ENCODE assay signal across 10 cellular contexts in the genomic region with DNA sequence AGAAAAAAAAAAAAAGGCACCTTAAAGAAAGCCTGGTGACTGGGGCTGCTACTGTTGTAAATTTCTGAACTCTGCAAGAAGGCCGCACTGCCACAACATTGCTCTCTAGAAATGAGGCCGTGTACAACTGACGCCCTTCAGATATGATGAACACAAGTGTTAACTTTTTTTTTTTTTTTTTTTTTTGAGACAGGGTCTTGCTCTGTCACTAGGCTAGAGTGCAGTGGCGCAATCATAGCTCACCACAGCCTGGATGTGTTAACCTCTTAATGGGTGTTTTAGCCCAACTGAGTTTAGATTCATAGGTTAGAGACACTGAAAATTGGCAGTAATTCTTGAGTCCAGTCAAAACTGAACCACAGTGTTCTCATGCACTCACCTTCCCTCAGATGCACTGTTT. TPM values are rescaled to one million over a fixed set of nuclear protein-coding genes. Genes with fewer than 3 reads are reported as not detected.
DNase-seq lines count a peak whose midpoint lies in the region; ATAC-seq and TF ChIP-seq lines count a peak whose summit lies in the region.
"Not testable (repeated sequence)": the region's sequence is repeated elsewhere in the genome, so short reads cannot be mapped to it uniquely, and the experiment has no call there.
"Had no signal": no experiment of that assay in that cellular context is flagged by ENCODE, and none has a peak within 500 bp of the region (broad histone marks: within the 10 kb centered on the region; RNA-seq: fewer than 3 reads in every experiment).

No MANE protein-coding gene starts in this region.

- H3K79me2 ChIP-seq in Karpas-422 (ENCODE audit: low read length): not testable (repeated sequence)

- H4K20me1 ChIP-seq in Karpas-422 (ENCODE audit: insufficient read depth, low read depth, low read length): not testable (repeated sequence)

- peak; percentile 18 to 24 for ATAC-seq in activated T-cell treated with anti-CD3 and anti-CD28 coated beads, Interleukin-2, amount 50 U/mL, for 72 hours (replicated peaks in 1 of 2)
- peak; percentile 52 to 59 (median 53) for ATAC-seq in natural killer cell

- CTCF ChIA-PET in activated CD4-positive, alpha-beta memory T cell treated with anti-CD3 and anti-CD28 coated beads for 36 hours (lab: Charles Lee): not testable (repeated sequence)

- H3K36me3 ChIP-seq in Karpas-422 (ENCODE audit: insufficient read depth, low read length): not testable (repeated sequence)

- not testable (repeated sequence) for H2AFZ ChIP-seq in Karpas-422 (ENCODE audit: low read length)

- not testable (repeated sequence) for H3K27me3 Mint-ChIP-seq in activated CD4-positive, alpha-beta memory T cell treated with anti-CD3 and anti-CD28 coated beads for 36 hours; activated T-cell treated with anti-CD3 and anti-CD28 coated beads, Interleukin-2, amount 50 U/mL, for 72 hours (ENCODE audit: low read depth); natural killer cell (ENCODE audit: low read depth in 2 of 2); stimulated activated naive CD8-positive, alpha-beta T cell treated with anti-CD3 and anti-CD28 coated beads, Interleukin-15, Interleukin-2, amounts not matched to agents 100 ng/mL and 50 ng/mL, for 24 hours

- not testable (repeated sequence) for H3K4me2 ChIP-seq in Karpas-422 (ENCODE audit: low read depth, low read length, poor library complexity, severe bottlenecking)

- not testable (repeated sequence) for H3K4me1 Mint-ChIP-seq in activated CD4-positive, alpha-beta memory T cell treated with anti-CD3 and anti-CD28 coated beads for 36 hours (ENCODE audit: low read depth)
- peaks cover 23% of the 10 kb centered on the region for H3K4me1 Mint-ChIP-seq in activated T-cell treated with anti-CD3 and anti-CD28 coated beads, Interleukin-2, amount 50 U/mL, for 72 hours (ENCODE audit: low read depth)
- H3K4me1 Mint-ChIP-seq in natural killer cell: peaks cover 18 to 24% of the 10 kb centered on the region in 2 donors
- H3K4me1 Mint-ChIP-seq in stimulated activated naive CD8-positive, alpha-beta T cell treated with anti-CD3 and anti-CD28 coated beads, Interleukin-15, Interleukin-2, amounts not matched to agents 100 ng/mL and 50 ng/mL, for 24 hours (ENCODE audit: low read depth): peaks cover 16% of the 10 kb centered on the region

- not testable (repeated sequence) for H3K27ac ChIP-seq in Karpas-422 (ENCODE audit: low read length)

- not testable (repeated sequence) for H3K36me3 Mint-ChIP-seq in activated CD4-positive, alpha-beta memory T cell treated with anti-CD3 and anti-CD28 coated beads for 36 hours; activated T-cell treated with anti-CD3 and anti-CD28 coated beads, Interleukin-2, amount 50 U/mL, for 72 hours (ENCODE audit: insufficient read depth in 2 of 2); natural killer cell; stimulated activated naive CD8-positive, alpha-beta T cell treated with anti-CD3 and anti-CD28 coated beads, Interleukin-15, Interleukin-2, amounts not matched to agents 100 ng/mL and 50 ng/mL, for 24 hours (ENCODE audit: low read depth)

- POLR2A ChIA-PET in activated CD4-positive, alpha-beta memory T cell treated with anti-CD3 and anti-CD28 coated beads for 36 hours (lab: Charles Lee): not testable (repeated sequence)

- H3K4me1 ChIP-seq in Karpas-422 (ENCODE audit: low read length): not testable (repeated sequence)

- H3K27ac Mint-ChIP-seq in activated CD4-positive, alpha-beta memory T cell treated with anti-CD3 and anti-CD28 coated beads for 36 hours; activated T-cell treated with anti-CD3 and anti-CD28 coated beads, Interleukin-2, amount 50 U/mL, for 72 hours: not testable (repeated sequence)
- peak overlapping the region; percentile 82 for H3K27ac Mint-ChIP-seq in natural killer cell
- H3K27ac Mint-ChIP-seq in stimulated activated naive CD8-positive, alpha-beta T cell treated with anti-CD3 and anti-CD28 coated beads, Interleukin-15, Interleukin-2, amounts not matched to agents 100 ng/mL and 50 ng/mL, for 24 hours: peak overlapping the region; percentile 12

- H3K27me3 ChIP-seq in Karpas-422 (ENCODE audit: low read length): not testable (repeated sequence)

- not testable (repeated sequence) for H3K4me3 ChIP-seq in Karpas-422 (ENCODE audit: low read length); NB4 (ENCODE audit: low read depth, low read length)

- not testable (repeated sequence) for H3K4me3 Mint-ChIP-seq in activated CD4-positive, alpha-beta memory T cell treated with anti-CD3 and anti-CD28 coated beads for 36 hours; activated T-cell treated with anti-CD3 and anti-CD28 coated beads, Interleukin-2, amount 50 U/mL, for 72 hours; stimulated activated naive CD8-positive, alpha-beta T cell treated with anti-CD3 and anti-CD28 coated beads, Interleukin-15, Interleukin-2, amounts not matched to agents 100 ng/mL and 50 ng/mL, for 24 hours
- peak overlapping the region; percentile 65 for H3K4me3 Mint-ChIP-seq in natural killer cell

- intact Hi-C loops in activated CD4-positive, alpha-beta memory T cell treated with anti-CD3 and anti-CD28 coated beads for 36 hours (cut with micrococcal nuclease); natural killer cell (cut with micrococcal nuclease): not testable (repeated sequence)

- H3K9me3 ChIP-seq in Karpas-422 (ENCODE audit: low read length): not testable (repeated sequence)

- H3K9me3 Mint-ChIP-seq in activated CD4-positive, alpha-beta memory T cell treated with anti-CD3 and anti-CD28 coated beads for 36 hours; activated T-cell treated with anti-CD3 and anti-CD28 coated beads, Interleukin-2, amount 50 U/mL, for 72 hours; natural killer cell; stimulated activated naive CD8-positive, alpha-beta T cell treated with anti-CD3 and anti-CD28 coated beads, Interleukin-15, Interleukin-2, amounts not matched to agents 100 ng/mL and 50 ng/mL, for 24 hours: not testable (repeated sequence)

- not testable (repeated sequence) for H3K9ac ChIP-seq in Karpas-422 (ENCODE audit: low read length)

- DNase-seq in Karpas-422 (peak; percentile 21), NB4 (ENCODE audit: low read depth) (peak; percentile 75), SKM-1 treated with dmso at 0.1 percent for 144 hours (lab: John Stamatoyannopoulos, UW; ENCODE audit: unreplicated experiment) (peak; percentile 9), natural killer cell (peak; percentile 50)
- peak; percentile 38 for DNase-seq in activated CD4-positive, alpha-beta memory T cell treated with anti-CD3 and anti-CD28 coated beads for 36 hours
- peak; percentile 21 to 33 for DNase-seq in activated T-cell treated with anti-CD3 and anti-CD28 coated beads, Interleukin-2, amount 50 U/mL, for 72 hours

- TF ChIP-seq POLR2A in NB4 (IDR thresholded peaks at IDR 0.05; ENCODE audit: extremely low read depth, insufficient read length): not testable (repeated sequence)

- not testable (repeated sequence) for TF ChIP-seq CTCF in NB4 (IDR thresholded peaks at IDR 0.05; ENCODE audit: low read depth, low read length); natural killer cell (IDR thresholded peaks at IDR 0.05)

- not testable (repeated sequence) for H3K9me2 ChIP-seq in Karpas-422 (replicated peaks; ENCODE audit: insufficient read depth, low read length)

RNA-seq across cellular contexts. Expression of gene RABL2B, which starts 3.2 kb away (rescaled TPM):
- total RNA-seq in Karpas-422 (2014; rRNA removed; shearing (Covaris generic); ENCODE audit: low replicate concordance): 26.4 and 26.8 TPM in 2 replicates
- total RNA-seq in activated CD4-positive, alpha-beta memory T cell treated with anti-CD3 and anti-CD28 coated beads for 36 hours: 10 to 100 TPM; 20.0 to 21.8 TPM
- total RNA-seq in activated T-cell treated with anti-CD3 and anti-CD28 coated beads, Interleukin-2, amount 50 U/mL, for 72 hours: 10 to 100 TPM; 26.6 to 29.4 TPM
- 10 to 100 TPM; 56.3 to 61.5 (median 58.5) TPM for total RNA-seq in natural killer cell

RNA-seq across cellular contexts. Expression of gene ACR, which starts 42.2 kb away (rescaled TPM):
- not detected in 2 replicates for total RNA-seq in Karpas-422 (2014; rRNA removed; shearing (Covaris generic); ENCODE audit: low replicate concordance)
- not detected for total RNA-seq in activated CD4-positive, alpha-beta memory T cell treated with anti-CD3 and anti-CD28 coated beads for 36 hours
- total RNA-seq in activated T-cell treated with anti-CD3 and anti-CD28 coated beads, Interleukin-2, amount 50 U/mL, for 72 hours: not detected
- not detected for total RNA-seq in natural killer cell
- total RNA-seq: CD4-positive, alpha-beta memory T cell; G401; GM23248 had no signal

Comparison
In these comparisons a context has a peak if more than half of its experiments do, and no peak if none do; other contexts are left out.
1. DNase-seq: peak in every context shown above with its lines; median percentile 75 in NB4; 50 in natural killer cell; 38 in activated CD4-positive, alpha-beta memory T cell treated with anti-CD3 and anti-CD28 coated beads for 36 hours; 27 in activated T-cell treated with anti-CD3 and anti-CD28 coated beads, Interleukin-2, amount 50 U/mL, for 72 hours; 21 in Karpas-422; 9 in SKM-1 treated with dmso at 0.1 percent for 144 hours.